8 cellular contexts compared by ENCODE assay signal in the genomic region with DNA sequence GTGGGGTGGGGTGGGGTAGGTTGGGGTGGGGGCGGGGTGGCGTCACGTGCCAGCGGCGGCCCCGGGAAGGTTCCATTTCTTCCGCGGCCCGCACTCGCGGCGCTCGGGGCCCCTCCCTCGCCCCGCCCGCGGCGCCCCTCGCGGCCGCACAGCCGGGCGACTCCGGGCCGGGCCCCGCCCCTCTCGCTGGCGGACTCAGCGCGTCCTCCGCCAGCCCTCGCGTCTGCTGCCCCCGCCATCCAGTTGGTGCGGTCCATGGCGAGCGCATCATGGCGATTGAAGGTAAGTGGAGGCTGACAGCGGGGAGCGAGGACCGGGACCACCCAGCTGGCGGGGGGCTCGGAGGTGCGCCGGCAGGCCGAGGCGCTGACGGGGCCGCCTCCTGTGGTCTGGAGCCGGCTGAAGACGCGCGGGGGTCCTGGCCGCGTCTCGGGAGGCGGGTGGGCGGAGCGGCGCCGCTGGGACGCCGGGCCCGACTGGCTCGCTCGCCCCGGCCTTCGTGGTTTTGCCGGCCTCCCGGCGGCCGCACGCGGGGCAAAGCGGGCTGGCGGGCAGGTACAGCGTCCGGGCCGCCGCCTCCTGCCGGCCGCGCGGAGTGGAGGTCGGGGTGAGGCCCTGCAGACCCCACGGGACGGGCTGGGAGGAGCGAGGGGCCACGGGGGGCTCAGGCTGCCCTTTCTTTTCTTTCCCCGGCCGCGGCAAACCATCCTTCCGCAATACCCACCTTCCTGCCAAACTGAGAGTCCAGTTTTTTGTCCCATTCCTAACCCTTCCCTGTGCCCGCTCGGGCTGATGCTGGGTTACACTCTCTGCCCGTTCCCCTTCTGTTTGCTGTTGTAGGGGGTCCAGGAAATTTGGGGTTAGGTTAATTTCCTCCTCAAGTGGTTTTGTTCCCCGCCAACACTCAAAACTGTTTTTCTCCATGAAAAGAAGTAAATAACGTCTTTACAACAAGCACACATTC.
DNase-seq lines count a peak whose midpoint lies in the region; ATAC-seq lines count a peak whose summit lies in the region.

A gene (plus strand): TSS at position 222 of the 964 bp plus-strand sequence. CDS start 48 bp downstream, at position 270.

- DNase-seq in activated CD4-positive, alpha-beta T cell treated with anti-CD3 and anti-CD28 coated beads for 48 hours: peak; percentile 9
- no peak for DNase-seq in activated CD4-positive, alpha-beta T cell treated with anti-CD3 and anti-CD28 coated beads, Interleukin-2, amount 50 U/mL, for 1 hour
- DNase-seq in NCI-H146 (lab: John Stamatoyannopoulos, UW): peak; percentile 91
- DNase-seq in activated naive CD8-positive, alpha-beta T cell treated with anti-CD3 and anti-CD28 coated beads, Interleukin-2, amount 50 U/mL, for 24 hours: no peak
- DNase-seq in stromal cell of bone marrow (ENCODE audit: low read depth): peak; percentile 34
- no peak for DNase-seq in Kasumi-1 (lab: John Stamatoyannopoulos, UW)

- peaks cover 3% of the 10 kb centered on the region for H3K36me3 Mint-ChIP-seq in activated naive CD8-positive, alpha-beta T cell treated with anti-CD3 and anti-CD28 coated beads, Interleukin-2, amount 50 U/mL, for 24 hours (ENCODE audit: low read depth)

- H3K4me1 Mint-ChIP-seq in activated naive CD8-positive, alpha-beta T cell treated with anti-CD3 and anti-CD28 coated beads, Interleukin-2, amount 50 U/mL, for 24 hours: peaks cover 9% of the 10 kb centered on the region

- no peaks in the 10 kb centered on the region for H3K36me3 ChIP-seq in iPS-18a (ENCODE audit: control insufficient read depth, low read depth, low read length)

- no peak for ATAC-seq in activated naive CD8-positive, alpha-beta T cell treated with anti-CD3 and anti-CD28 coated beads, Interleukin-2, amount 50 U/mL, for 24 hours
- no peak for ATAC-seq in HG03135 (IDR thresholded peaks at IDR 0.05; ENCODE audit: unreplicated experiment)

- H3K4me3 ChIP-seq in iPS-18a (ENCODE audit: low read length): peak within 1 kb of the TSS; percentile 86

- H3K9me3 Mint-ChIP-seq in activated naive CD8-positive, alpha-beta T cell treated with anti-CD3 and anti-CD28 coated beads, Interleukin-2, amount 50 U/mL, for 24 hours: peaks cover 5% of the 10 kb centered on the region

- no peaks in the 10 kb centered on the region for H3K9me3 ChIP-seq in iPS-18a (ENCODE audit: control insufficient read depth, low read depth, low read length)

- peak within 1 kb of the TSS; percentile 61 for H3K4me3 Mint-ChIP-seq in activated naive CD8-positive, alpha-beta T cell treated with anti-CD3 and anti-CD28 coated beads, Interleukin-2, amount 50 U/mL, for 24 hours

- H3K27me3 Mint-ChIP-seq in activated naive CD8-positive, alpha-beta T cell treated with anti-CD3 and anti-CD28 coated beads, Interleukin-2, amount 50 U/mL, for 24 hours: peaks cover 49% of the 10 kb centered on the region

- H3K27me3 ChIP-seq in iPS-18a (ENCODE audit: control insufficient read depth, insufficient read depth, low read length): peaks cover 12% of the 10 kb centered on the region

- no peak within 1 kb of the TSS for H3K27ac ChIP-seq in iPS-18a (ENCODE audit: low read length)

- H3K9ac ChIP-seq in iPS-18a (ENCODE audit: low read length): peak within 1 kb of the TSS; percentile 66

- no peaks in the 10 kb centered on the region for H3K4me1 ChIP-seq in iPS-18a (ENCODE audit: control insufficient read depth, low read depth, low read length)

- H3K27ac Mint-ChIP-seq in activated naive CD8-positive, alpha-beta T cell treated with anti-CD3 and anti-CD28 coated beads, Interleukin-2, amount 50 U/mL, for 24 hours: no peak within 1 kb of the TSS

Comparison
In these comparisons a context has a peak if more than half of its experiments do, and no peak if none do; other contexts are left out.
1. DNase-seq: peak in activated CD4-positive, alpha-beta T cell treated with anti-CD3 and anti-CD28 coated beads for 48 hours (single experiment), NCI-H146 (single experiment) and stromal cell of bone marrow (single experiment); none in activated CD4-positive, alpha-beta T cell treated with anti-CD3 and anti-CD28 coated beads, Interleukin-2, amount 50 U/mL, for 1 hour (single experiment), activated naive CD8-positive, alpha-beta T cell treated with anti-CD3 and anti-CD28 coated beads, Interleukin-2, amount 50 U/mL, for 24 hours (single experiment) and Kasumi-1 (0 of 2).